17 cellular contexts compared by ENCODE assay signal in the genomic region with DNA sequence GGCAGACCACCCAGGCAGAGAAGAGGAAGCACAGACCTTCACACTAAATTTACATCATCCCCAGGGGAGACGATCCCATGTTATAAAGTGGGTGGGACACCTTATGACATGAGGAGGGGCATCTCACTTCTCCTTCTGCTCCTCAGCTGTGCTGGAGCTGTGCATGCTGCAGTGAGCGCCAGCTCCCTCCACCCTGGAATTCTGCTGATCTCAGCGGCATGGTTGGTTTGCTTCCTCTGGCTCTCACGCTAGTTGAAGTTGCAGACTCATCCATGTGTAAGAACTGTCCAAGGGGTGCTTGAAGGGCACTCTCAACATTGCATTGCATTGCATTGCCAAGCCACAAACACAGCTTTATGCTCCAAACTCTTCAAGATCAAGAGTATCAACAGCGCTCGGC.
"Had no signal": no experiment of that assay in that cellular context is flagged by ENCODE, and none has a peak within 500 bp of the region (broad histone marks: within the 10 kb centered on the region; RNA-seq: fewer than 3 reads in every experiment).

No MANE protein-coding gene starts in this region.

- H3K9me3 ChIP-seq: neutrophil, pancreas, transverse colon, uterus had no signal

- ATAC-seq: activated CD4-positive, CD25-positive, alpha-beta regulatory T cell treated with anti-CD3 and anti-CD28 coated beads, Interleukin-2, amount 50 U/mL, for 24 hours; activated T-cell treated with anti-CD3 and anti-CD28 coated beads, Interleukin-2, amount 50 U/mL, for 4 hours; natural killer cell treated with Interleukin-12 subunit alpha and Interleukin-12 subunit beta and Interleukin-15 and Interleukin-18, amount 100 ng/mL, for 72 hours had no signal

- H3K36me3 ChIP-seq: neutrophil, pancreas, transverse colon, uterus had no signal

- DNase-seq: activated CD4-positive, alpha-beta T cell treated with anti-CD3 and anti-CD28 coated beads, Interleukin-2, amount 50 U/mL, for 1 hour; activated CD8-positive, alpha-beta memory T cell treated with anti-CD3 and anti-CD28 coated beads, Interleukin-2, amount 50 U/mL, for 4 hours; activated naive CD4-positive, alpha-beta T cell treated with anti-CD3 and anti-CD28 coated beads for 36 hours; activated T-cell treated with anti-CD3 and anti-CD28 coated beads, Interleukin-2, amount 50 U/mL, for 4 hours; anterior cingulate cortex; central memory CD4-positive, alpha-beta T cell; endodermal cell; foreskin melanocyte; pancreas; stimulated activated CD4-positive, alpha-beta T cell treated with anti-CD3 and anti-CD28 coated beads, Interleukin-2, amount 100 ng/mL, for 24 hours; T1000; transverse colon; uterus had no signal

- H3K4me3 ChIP-seq: pancreas, transverse colon, uterus had no signal

- H3K27me3 ChIP-seq: neutrophil, pancreas, transverse colon, uterus had no signal

- H3K27ac ChIP-seq: epithelial cell of prostate, neutrophil, pancreas, transverse colon, uterus had no signal

- H3K4me1 ChIP-seq: pancreas, transverse colon, uterus had no signal
